ENCODE assay signal across 8 cellular contexts in genomic region chr3:128011140-128011539, GRCh38. TPM values are rescaled to one million over a fixed set of nuclear protein-coding genes. Genes with fewer than 3 reads are reported as not detected.
DNase-seq lines count a peak whose midpoint lies in the region; ATAC-seq and TF ChIP-seq lines count a peak whose summit lies in the region.

No MANE protein-coding gene starts in this region.

- ATAC-seq in IMR-90 (ENCODE audit: low read depth): no peak
- ATAC-seq in foreskin keratinocyte: peak; percentile 76
- no peak for ATAC-seq in GM19324 (IDR thresholded peaks at IDR 0.05; ENCODE audit: low FRiP score, unreplicated experiment)
- no peak for ATAC-seq in GM18517 (IDR thresholded peaks at IDR 0.05; ENCODE audit: unreplicated experiment)

- H4K91ac ChIP-seq in IMR-90 (ENCODE audit: insufficient read depth, low read depth, low read length): no peak overlapping the region

- no peak overlapping the region for H3K14ac ChIP-seq in IMR-90 (replicated peaks; ENCODE audit: low read depth, low read length)

- no peak overlapping the region for H3K4ac ChIP-seq in IMR-90 (ENCODE audit: low read depth, low read length)

- H3K4me3 ChIP-seq in IMR-90 (ENCODE audit: insufficient read depth, low read depth, low read length) (no peak overlapping the region), SJCRH30 (no peak overlapping the region), transverse colon (no peak overlapping the region)
- no peak overlapping the region for H3K4me3 ChIP-seq in effector memory CD4-positive, alpha-beta T cell (ENCODE audit: insufficient read depth, low read depth, low read length, poor library complexity, severe bottlenecking)

- H2BK20ac ChIP-seq in IMR-90 (ENCODE audit: low read depth, low read length): no peak overlapping the region

- no peaks in the 10 kb centered on the region for H3K79me1 ChIP-seq in IMR-90 (ENCODE audit: low read depth in 1 of 2, low read length in 2 of 2)

- H2BK5ac ChIP-seq in IMR-90 (ENCODE audit: low read depth, low read length, poor library complexity, severe bottlenecking): no peak overlapping the region

- intact Hi-C loops in IMR-90 (cut with micrococcal nuclease) (no loop called here), transverse colon (cut with DNase I; ENCODE audit: low total_unique reads) (no loop called here)

- no peak overlapping the region for H2AK9ac ChIP-seq in IMR-90 (replicated peaks; ENCODE audit: low read depth, low read length, poor library complexity)

- H3K27ac ChIP-seq in IMR-90 (ENCODE audit: insufficient read depth, low read length) (no peak overlapping the region), SJCRH30 (no peak overlapping the region), foreskin keratinocyte (no peak overlapping the region), transverse colon (no peak overlapping the region)
- no peak overlapping the region for H3K27ac ChIP-seq in effector memory CD4-positive, alpha-beta T cell (ENCODE audit: insufficient read depth, low read length, poor library complexity, severe bottlenecking)

- no CpG with 5 or more reads among the region's 12 CpGs for WGBS in IMR-90 (ENCODE audit: extremely low coverage in 2 of 2, insufficient read length in 1 of 2), 2 experiments
- 12 to 13% methylated on average over 3 to 12 of the region's 12 CpGs for WGBS in transverse colon (ENCODE audit: low coverage in 1 of 2), 2 donors

- TF ChIP-seq CTCF in IMR-90 (conservative IDR thresholded peaks at IDR 0.05; ENCODE audit: low read depth, low read length): peak; percentile 29
- TF ChIP-seq CTCF in foreskin keratinocyte (conservative IDR thresholded peaks at IDR 0.05): peak; percentile 81
- TF ChIP-seq CTCF in transverse colon (IDR thresholded peaks at IDR 0.05): peak in 2 of 5 experiments; percentile 9 to 29

- no peak overlapping the region for H2BK15ac ChIP-seq in IMR-90 (ENCODE audit: low read depth, low read length)

- H3K9me3 ChIP-seq in IMR-90 (ENCODE audit: control insufficient read depth, insufficient read depth, low read length) (no peaks in the 10 kb centered on the region), SJCRH30 (replicated peaks) (peaks cover 2% of the 10 kb centered on the region; the same call in 1 of the 2 replicates), transverse colon (no peaks in the 10 kb centered on the region)
- H3K9me3 ChIP-seq in effector memory CD4-positive, alpha-beta T cell (ENCODE audit: control insufficient read depth, low read length): no peaks in the 10 kb centered on the region

- peak; percentile 42 for DNase-seq in DMS153 (lab: John Stamatoyannopoulos, UW)
- DNase-seq in IMR-90: peak; percentile 10
- DNase-seq in SJCRH30: peak; percentile 32 to 64
- peak; percentile 31 to 68 for DNase-seq in foreskin keratinocyte
- peak; percentile 58 for DNase-seq in transverse colon
- no peak for DNase-seq in effector memory CD4-positive, alpha-beta T cell

- no peak overlapping the region for H2AK5ac ChIP-seq in IMR-90 (ENCODE audit: low read depth, low read length)

- CTCF ChIA-PET in IMR-90 (lab: Yijun Ruan, JAX): no interaction called here

- H3K9me1 ChIP-seq in IMR-90 (ENCODE audit: insufficient read depth, low read length): peaks cover 3% of the 10 kb centered on the region; the same call in 1 of the 2 replicates

- H2AFZ ChIP-seq in IMR-90 (replicated peaks; ENCODE audit: low read length, poor library complexity): no peak overlapping the region

- POLR2A ChIA-PET in IMR-90 (lab: Charles Lee; ENCODE audit: unreplicated experiment): no interaction called here

- H3K4me2 ChIP-seq in IMR-90 (ENCODE audit: low read depth, low read length): no peak overlapping the region

- no peaks in the 10 kb centered on the region for H4K20me1 ChIP-seq in IMR-90 (ENCODE audit: insufficient read depth, low read length)

- no TSS peak for BruUV-seq in IMR-90 (replicated peaks; lab: Mats Ljungman, UMichigan)

- TF ChIP-seq POLR2A in IMR-90 (IDR thresholded peaks at IDR 0.05; ENCODE audit: low read depth, low read length): no peak
- TF ChIP-seq POLR2A in transverse colon (IDR thresholded peaks at IDR 0.05): no peak

- H3K23ac ChIP-seq in IMR-90 (ENCODE audit: low read depth, low read length): no peak overlapping the region

- H3K56ac ChIP-seq in IMR-90 (ENCODE audit: extremely low read depth, insufficient read depth, low read length): no peak overlapping the region

- TF ChIP-seq RAD21 in IMR-90 (IDR thresholded peaks at IDR 0.05; ENCODE audit: low read length): peak; percentile 24

- no peak for TF ChIP-seq EP300 in transverse colon (IDR thresholded peaks at IDR 0.05; ENCODE audit: low read depth)

- H3K36me3 ChIP-seq in IMR-90 (ENCODE audit: control insufficient read depth, insufficient read depth, low read length) (no peaks in the 10 kb centered on the region), SJCRH30 (no peaks in the 10 kb centered on the region), transverse colon (no peaks in the 10 kb centered on the region)
- H3K36me3 ChIP-seq in effector memory CD4-positive, alpha-beta T cell (ENCODE audit: control insufficient read depth, insufficient read depth, low read length): no peaks in the 10 kb centered on the region

- H3K18ac ChIP-seq in IMR-90 (ENCODE audit: low read depth, low read length): no peak overlapping the region

- H4K8ac ChIP-seq in IMR-90 (ENCODE audit: low read depth in 2 of 2, low read length in 2 of 2): no peak overlapping the region

- in situ Hi-C loops in IMR-90 (cut with MboI; ENCODE audit: low sequenced_read_pairs) (no loop called here), transverse colon (cut with MboI; ENCODE audit: low pct_ligation_motif_present in 1 of 4, low pct_unique_long_range_greater_than_20kb in 1 of 4, low sequenced_read_pairs in 3 of 4) (no loop called here)

- dilution Hi-C loops in IMR-90 (cut with HindIII; ENCODE audit: low sequenced_read_pairs, unreplicated experiment): no loop called here

- H2BK120ac ChIP-seq in IMR-90 (ENCODE audit: low read depth, low read length): no peak overlapping the region

- no peak overlapping the region for H4K5ac ChIP-seq in IMR-90 (ENCODE audit: low read depth, low read length)

- no peak overlapping the region for H3K9ac ChIP-seq in IMR-90 (ENCODE audit: low read depth, low read length)

- H3K4me1 ChIP-seq in IMR-90 (ENCODE audit: control insufficient read depth, insufficient read depth, low read length) (peaks cover 2% of the 10 kb centered on the region; the same call in 1 of the 2 replicates), SJCRH30 (0 out of 2 replicates have a peak, but pooled peaks cover under 1% of the 10 kb centered on the region), foreskin keratinocyte (peaks cover 8% of the 10 kb centered on the region), transverse colon (peaks cover 0 to 5% (median 0%) of the 10 kb centered on the region in 4 donors)
- H3K4me1 ChIP-seq in effector memory CD4-positive, alpha-beta T cell (ENCODE audit: control insufficient read depth, insufficient read depth, low read length, poor library complexity, severe bottlenecking): no peaks in the 10 kb centered on the region

- H3K27me3 ChIP-seq in IMR-90 (ENCODE audit: control insufficient read depth, insufficient read depth, low read length): peaks cover 16% of the 10 kb centered on the region
- H3K27me3 ChIP-seq in SJCRH30: 0 out of 2 replicates have a peak, but pooled peaks cover 3% of the 10 kb centered on the region
- no peaks in the 10 kb centered on the region for H3K27me3 ChIP-seq in foreskin keratinocyte
- peaks cover 28% of the 10 kb centered on the region for H3K27me3 ChIP-seq in transverse colon
- H3K27me3 ChIP-seq in effector memory CD4-positive, alpha-beta T cell (replicated peaks; ENCODE audit: control insufficient read depth, insufficient read depth, low read length, poor library complexity, severe bottlenecking): no peaks in the 10 kb centered on the region

TF ChIP-seq in IMR-90, 13 proteins besides CTCF, POLR2A, EP300 and RAD21:
- TF ChIP-seq SMC3 (IDR thresholded peaks at IDR 0.05; ENCODE audit: low read depth, low read length) (peak; percentile 19; the same call in 1 of the 2 replicates), BHLHE40 (IDR thresholded peaks at IDR 0.05; ENCODE audit: low read depth, low read length) (no peak), RFX5 (IDR thresholded peaks at IDR 0.05; ENCODE audit: low read depth, low read length) (no peak)

RNA-seq across cellular contexts. Expression of gene SEC61A1, which starts 41.1 kb away (rescaled TPM):
- total RNA-seq in IMR-90 (2012; rRNA removed) (478 and 487 TPM in 2 replicates), foreskin keratinocyte (219 and 254 TPM in 2 replicates), transverse colon (100 to 1,000 TPM in 3 of 4 donors, 10 to 100 TPM in 1; 86.6 to 116 (median 115) TPM)
- polyA plus RNA-seq in IMR-90 (2012; rRNA removed) (347 and 377 TPM in 2 replicates), foreskin keratinocyte (185 and 203 TPM in 2 replicates)
- 212 and 332 TPM in 2 replicates for polyA plus RNA-seq in IMR-90 (2012; cell fraction: cytosol; rRNA removed)
- polyA plus RNA-seq in IMR-90 (2012; cell fraction: nucleus; rRNA removed; ENCODE audit: low replicate concordance): 308 and 317 TPM in 2 replicates
- 148 TPM in 2 replicates for total RNA-seq in SJCRH30 (2014; rRNA removed; shearing (Covaris generic))

Comparison
In these comparisons a context has a peak if more than half of its experiments do, and no peak if none do; other contexts are left out.
1. DNase-seq: peak in DMS153 (single experiment), IMR-90 (single experiment), SJCRH30 (2 of 2), foreskin keratinocyte (2 of 2) and transverse colon (single experiment); none in effector memory CD4-positive, alpha-beta T cell (0 of 3).